In the genomic region with DNA sequence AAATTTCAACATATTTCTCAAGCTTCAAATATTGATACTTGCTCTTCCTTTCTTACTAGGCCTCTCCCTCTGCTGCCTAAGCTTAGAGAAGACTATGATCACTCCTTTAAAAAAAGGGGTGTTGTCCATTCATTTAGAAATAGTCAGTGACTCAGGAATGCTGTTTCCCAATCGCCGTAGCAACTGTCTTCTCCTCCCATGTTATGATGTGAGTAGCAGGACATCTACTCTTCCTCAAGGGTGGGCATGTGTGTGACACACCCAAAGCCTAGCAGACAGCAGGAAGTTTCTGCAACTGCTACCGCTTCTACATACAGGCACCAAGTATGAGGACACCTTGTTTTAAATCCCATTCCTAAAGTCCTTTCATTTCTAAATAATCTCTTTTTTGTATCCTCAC, we compare ENCODE assay signal across 1 cellular context.
TF ChIP-seq lines count a peak whose summit lies in the region.

No MANE protein-coding gene starts in this region.

TF ChIP-seq in K562, 482 proteins besides CTCF, POLR2A, EP300 and RAD21 (continues in another document):
- no peak for TF ChIP-seq TOE1 (IDR thresholded peaks at IDR 0.05; ENCODE audit: borderline replicate concordance)
- TF ChIP-seq TOE1 (CRISPR knock-in tag; IDR thresholded peaks at IDR 0.05; ENCODE audit: borderline replicate concordance, low read depth) = no peak
- TF ChIP-seq CHD1 (IDR thresholded peaks at IDR 0.05; ENCODE audit: low read length) = no peak
- no peak for TF ChIP-seq ZNF384 (IDR thresholded peaks at IDR 0.05; ENCODE audit: low read depth, low read length)
- TF ChIP-seq FOXJ3 (CRISPR knock-in tag; IDR thresholded peaks at IDR 0.05) = peak; percentile 74
- TF ChIP-seq, protein P1, sequence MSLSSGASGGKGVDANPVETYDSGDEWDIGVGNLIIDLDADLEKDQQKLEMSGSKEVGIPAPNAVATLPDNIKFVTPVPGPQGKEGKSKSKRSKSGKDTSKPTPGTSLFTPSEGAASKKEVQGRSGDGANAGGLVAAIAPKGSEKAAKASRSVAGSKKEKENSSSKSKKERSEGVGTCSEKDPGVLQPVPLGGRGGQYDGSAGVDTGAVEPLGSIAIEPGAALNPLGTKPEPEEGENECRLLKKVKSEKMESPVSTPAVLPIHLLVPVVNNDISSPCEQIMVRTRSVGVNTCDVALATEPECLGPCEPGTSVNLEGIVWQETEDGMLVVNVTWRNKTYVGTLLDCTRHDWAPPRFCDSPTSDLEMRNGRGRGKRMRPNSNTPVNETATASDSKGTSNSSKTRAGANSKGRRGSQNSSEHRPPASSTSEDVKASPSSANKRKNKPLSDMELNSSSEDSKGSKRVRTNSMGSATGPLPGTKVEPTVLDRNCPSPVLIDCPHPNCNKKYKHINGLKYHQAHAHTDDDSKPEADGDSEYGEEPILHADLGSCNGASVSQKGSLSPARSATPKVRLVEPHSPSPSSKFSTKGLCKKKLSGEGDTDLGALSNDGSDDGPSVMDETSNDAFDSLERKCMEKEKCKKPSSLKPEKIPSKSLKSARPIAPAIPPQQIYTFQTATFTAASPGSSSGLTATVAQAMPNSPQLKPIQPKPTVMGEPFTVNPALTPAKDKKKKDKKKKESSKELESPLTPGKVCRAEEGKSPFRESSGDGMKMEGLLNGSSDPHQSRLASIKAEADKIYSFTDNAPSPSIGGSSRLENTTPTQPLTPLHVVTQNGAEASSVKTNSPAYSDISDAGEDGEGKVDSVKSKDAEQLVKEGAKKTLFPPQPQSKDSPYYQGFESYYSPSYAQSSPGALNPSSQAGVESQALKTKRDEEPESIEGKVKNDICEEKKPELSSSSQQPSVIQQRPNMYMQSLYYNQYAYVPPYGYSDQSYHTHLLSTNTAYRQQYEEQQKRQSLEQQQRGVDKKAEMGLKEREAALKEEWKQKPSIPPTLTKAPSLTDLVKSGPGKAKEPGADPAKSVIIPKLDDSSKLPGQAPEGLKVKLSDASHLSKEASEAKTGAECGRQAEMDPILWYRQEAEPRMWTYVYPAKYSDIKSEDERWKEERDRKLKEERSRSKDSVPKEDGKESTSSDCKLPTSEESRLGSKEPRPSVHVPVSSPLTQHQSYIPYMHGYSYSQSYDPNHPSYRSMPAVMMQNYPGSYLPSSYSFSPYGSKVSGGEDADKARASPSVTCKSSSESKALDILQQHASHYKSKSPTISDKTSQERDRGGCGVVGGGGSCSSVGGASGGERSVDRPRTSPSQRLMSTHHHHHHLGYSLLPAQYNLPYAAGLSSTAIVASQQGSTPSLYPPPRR (CRISPR knock-in tag; IDR thresholded peaks at IDR 0.05; ENCODE audit: borderline replicate concordance) = 0 out of 2 replicates have a peak, but pooled peaks have one; percentile 42
- TF ChIP-seq ZNF197 (CRISPR knock-in tag; IDR thresholded peaks at IDR 0.05; ENCODE audit: low read depth) = 0 out of 2 replicates have a peak, but pooled peaks have one; percentile 20
- TF ChIP-seq, protein P2, sequence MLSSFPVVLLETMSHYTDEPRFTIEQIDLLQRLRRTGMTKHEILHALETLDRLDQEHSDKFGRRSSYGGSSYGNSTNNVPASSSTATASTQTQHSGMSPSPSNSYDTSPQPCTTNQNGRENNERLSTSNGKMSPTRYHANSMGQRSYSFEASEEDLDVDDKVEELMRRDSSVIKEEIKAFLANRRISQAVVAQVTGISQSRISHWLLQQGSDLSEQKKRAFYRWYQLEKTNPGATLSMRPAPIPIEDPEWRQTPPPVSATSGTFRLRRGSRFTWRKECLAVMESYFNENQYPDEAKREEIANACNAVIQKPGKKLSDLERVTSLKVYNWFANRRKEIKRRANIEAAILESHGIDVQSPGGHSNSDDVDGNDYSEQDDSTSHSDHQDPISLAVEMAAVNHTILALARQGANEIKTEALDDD (IDR thresholded peaks at IDR 0.05) = 0 out of 2 replicates have a peak, but pooled peaks have one; percentile 27
- TF ChIP-seq, protein P3, sequence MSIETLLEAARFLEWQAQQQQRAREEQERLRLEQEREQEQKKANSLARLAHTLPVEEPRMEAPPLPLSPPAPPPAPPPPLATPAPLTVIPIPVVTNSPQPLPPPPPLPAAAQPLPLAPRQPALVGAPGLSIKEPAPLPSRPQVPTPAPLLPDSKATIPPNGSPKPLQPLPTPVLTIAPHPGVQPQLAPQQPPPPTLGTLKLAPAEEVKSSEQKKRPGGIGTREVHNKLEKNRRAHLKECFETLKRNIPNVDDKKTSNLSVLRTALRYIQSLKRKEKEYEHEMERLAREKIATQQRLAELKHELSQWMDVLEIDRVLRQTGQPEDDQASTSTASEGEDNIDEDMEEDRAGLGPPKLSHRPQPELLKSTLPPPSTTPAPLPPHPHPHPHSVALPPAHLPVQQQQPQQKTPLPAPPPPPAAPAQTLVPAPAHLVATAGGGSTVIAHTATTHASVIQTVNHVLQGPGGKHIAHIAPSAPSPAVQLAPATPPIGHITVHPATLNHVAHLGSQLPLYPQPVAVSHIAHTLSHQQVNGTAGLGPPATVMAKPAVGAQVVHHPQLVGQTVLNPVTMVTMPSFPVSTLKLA (conservative IDR thresholded peaks at IDR 0.05) = peak; percentile 56 to 73
- peak; percentile 77 for TF ChIP-seq TEAD4 (IDR thresholded peaks at IDR 0.05; ENCODE audit: low read length)
- TF ChIP-seq TEAD4 (CRISPR knock-in tag; IDR thresholded peaks at IDR 0.05; ENCODE audit: borderline replicate concordance) = no peak
- no peak for TF ChIP-seq ZKSCAN3 (CRISPR knock-in tag; IDR thresholded peaks at IDR 0.05)
- TF ChIP-seq NCOA1 (IDR thresholded peaks at IDR 0.05; ENCODE audit: low read depth) = no peak
- TF ChIP-seq FOSL1 (tag; conservative IDR thresholded peaks at IDR 0.05) = peak; percentile 74
- 0 out of 2 replicates have a peak, but pooled peaks have one; percentile 53 for TF ChIP-seq CEBPG (CRISPR knock-in tag; IDR thresholded peaks at IDR 0.05)
- TF ChIP-seq CEBPG (tag; conservative IDR thresholded peaks at IDR 0.05 in 1 of 2, IDR thresholded peaks at IDR 0.05 in 1 of 2) = peak; percentile 69 to 88
- no peak for TF ChIP-seq CBX1 (IDR thresholded peaks at IDR 0.05; ENCODE audit: low read depth)
- 0 out of 2 replicates have a peak, but pooled peaks have one; percentile 26 for TF ChIP-seq C11orf30 (IDR thresholded peaks at IDR 0.05; ENCODE audit: low read depth)
- 0 out of 2 replicates have a peak, but pooled peaks have one; percentile 21 for TF ChIP-seq MAFK (IDR thresholded peaks at IDR 0.05; ENCODE audit: low read length)
- TF ChIP-seq TRIM24 (IDR thresholded peaks at IDR 0.05) = peak in 1 of 2 experiments; percentile 61; a peak in 1 of 4 replicates
- TF ChIP-seq MXI1 (IDR thresholded peaks at IDR 0.05; ENCODE audit: low read depth, low read length) = peak; percentile 59; the same call in 1 of the 2 replicates
- TF ChIP-seq CEBPB (tag; IDR thresholded peaks at IDR 0.05) = peak; percentile 97
- peak in 1 of 2 experiments; percentile 72; a peak in 2 of 4 replicates for TF ChIP-seq HDAC1 (IDR thresholded peaks at IDR 0.05)
- peak; percentile 67 for TF ChIP-seq SMARCA4 (IDR thresholded peaks at IDR 0.05)
- 0 out of 2 replicates have a peak, but pooled peaks have one; percentile 40 for TF ChIP-seq JUN (IDR thresholded peaks at IDR 0.05; ENCODE audit: borderline replicate concordance, low read depth, low read length)
- no peak for TF ChIP-seq JUN (CRISPR knock-in tag; IDR thresholded peaks at IDR 0.05; ENCODE audit: borderline replicate concordance)
- TF ChIP-seq MEIS2 (IDR thresholded peaks at IDR 0.05; ENCODE audit: partially characterized antibody) = peak; percentile 32
- TF ChIP-seq, protein P4, sequence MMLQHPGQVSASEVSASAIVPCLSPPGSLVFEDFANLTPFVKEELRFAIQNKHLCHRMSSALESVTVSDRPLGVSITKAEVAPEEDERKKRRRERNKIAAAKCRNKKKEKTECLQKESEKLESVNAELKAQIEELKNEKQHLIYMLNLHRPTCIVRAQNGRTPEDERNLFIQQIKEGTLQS (IDR thresholded peaks at IDR 0.05) = peak; percentile 63
- TF ChIP-seq, protein P4 (CRISPR knock-in tag; conservative IDR thresholded peaks at IDR 0.05) = no peak
- TF ChIP-seq TEAD1 (CRISPR knock-in tag; IDR thresholded peaks at IDR 0.05) = peak in 1 of 2 experiments; percentile 53; a peak in 1 of 4 replicates
- TF ChIP-seq ARID1B (IDR thresholded peaks at IDR 0.05) = peak; percentile 49
- 0 out of 2 replicates have a peak, but pooled peaks have one; percentile 43 for TF ChIP-seq GTF2E2 (tag; IDR thresholded peaks at IDR 0.05)
- 0 out of 2 replicates have a peak, but pooled peaks have one; percentile 20 for TF ChIP-seq RBFOX2 (IDR thresholded peaks at IDR 0.05; ENCODE audit: low read depth, low read length)
- peak; percentile 84 to 85 for TF ChIP-seq FOXK2 (conservative IDR thresholded peaks at IDR 0.05 in 1 of 2, IDR thresholded peaks at IDR 0.05 in 1 of 2; ENCODE audit: low read depth in 2 of 2)
- peak; percentile 61; the same call in 1 of the 2 replicates for TF ChIP-seq MEF2A (IDR thresholded peaks at IDR 0.05; ENCODE audit: control insufficient read depth, low read depth, low read length)
- peak; percentile 34; the same call in 1 of the 2 replicates for TF ChIP-seq ZNF134 (CRISPR knock-in tag; conservative IDR thresholded peaks at IDR 0.05)
- TF ChIP-seq ZNF354B (CRISPR knock-in tag; IDR thresholded peaks at IDR 0.05) = no peak
- TF ChIP-seq RCOR1 (IDR thresholded peaks at IDR 0.05; ENCODE audit: borderline replicate concordance in 1 of 2, low read depth in 2 of 2, low read length in 2 of 2) = peak in 1 of 2 experiments; percentile 60; a peak in 1 of 4 replicates
- peak; percentile 63; the same call in 1 of the 2 replicates for TF ChIP-seq POLR2AphosphoS5 (IDR thresholded peaks at IDR 0.05; ENCODE audit: control insufficient read depth, insufficient read depth, low read depth, low read length)
- TF ChIP-seq, protein P5, sequence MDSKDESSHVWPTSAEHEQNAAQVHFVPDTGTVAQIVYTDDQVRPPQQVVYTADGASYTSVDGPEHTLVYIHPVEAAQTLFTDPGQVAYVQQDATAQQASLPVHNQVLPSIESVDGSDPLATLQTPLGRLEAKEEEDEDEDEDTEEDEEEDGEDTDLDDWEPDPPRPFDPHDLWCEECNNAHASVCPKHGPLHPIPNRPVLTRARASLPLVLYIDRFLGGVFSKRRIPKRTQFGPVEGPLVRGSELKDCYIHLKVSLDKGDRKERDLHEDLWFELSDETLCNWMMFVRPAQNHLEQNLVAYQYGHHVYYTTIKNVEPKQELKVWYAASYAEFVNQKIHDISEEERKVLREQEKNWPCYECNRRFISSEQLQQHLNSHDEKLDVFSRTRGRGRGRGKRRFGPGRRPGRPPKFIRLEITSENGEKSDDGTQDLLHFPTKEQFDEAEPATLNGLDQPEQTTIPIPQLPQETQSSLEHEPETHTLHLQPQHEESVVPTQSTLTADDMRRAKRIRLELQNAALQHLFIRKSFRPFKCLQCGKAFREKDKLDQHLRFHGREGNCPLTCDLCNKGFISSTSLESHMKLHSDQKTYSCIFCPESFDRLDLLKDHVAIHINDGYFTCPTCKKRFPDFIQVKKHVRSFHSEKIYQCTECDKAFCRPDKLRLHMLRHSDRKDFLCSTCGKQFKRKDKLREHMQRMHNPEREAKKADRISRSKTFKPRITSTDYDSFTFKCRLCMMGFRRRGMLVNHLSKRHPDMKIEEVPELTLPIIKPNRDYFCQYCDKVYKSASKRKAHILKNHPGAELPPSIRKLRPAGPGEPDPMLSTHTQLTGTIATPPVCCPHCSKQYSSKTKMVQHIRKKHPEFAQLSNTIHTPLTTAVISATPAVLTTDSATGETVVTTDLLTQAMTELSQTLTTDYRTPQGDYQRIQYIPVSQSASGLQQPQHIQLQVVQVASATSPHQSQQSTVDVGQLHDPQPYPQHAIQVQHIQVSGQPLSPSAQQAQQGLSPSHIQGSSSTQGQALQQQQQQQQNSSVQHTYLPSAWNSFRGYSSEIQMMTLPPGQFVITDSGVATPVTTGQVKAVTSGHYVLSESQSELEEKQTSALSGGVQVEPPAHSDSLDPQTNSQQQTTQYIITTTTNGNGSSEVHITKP (IDR thresholded peaks at IDR 0.05; ENCODE audit: partially characterized antibody) = peak; percentile 49
- TF ChIP-seq SIN3A (IDR thresholded peaks at IDR 0.05; ENCODE audit: borderline replicate concordance in 2 of 2, control insufficient read depth in 1 of 2, low read depth in 2 of 2, low read length in 2 of 2) = peak in 1 of 2 experiments; percentile 26; a peak in 1 of 4 replicates
- TF ChIP-seq NFE2 (IDR thresholded peaks at IDR 0.05; ENCODE audit: low read depth) = peak; percentile 72
- no peak for TF ChIP-seq KDM2B (CRISPR knock-in tag; IDR thresholded peaks at IDR 0.05)
- TF ChIP-seq DPF2 (IDR thresholded peaks at IDR 0.05) = peak; percentile 62
- peak; percentile 88 for TF ChIP-seq RFX1 (IDR thresholded peaks at IDR 0.05)
- TF ChIP-seq SIX5 (IDR thresholded peaks at IDR 0.05; ENCODE audit: borderline replicate concordance in 1 of 2, insufficient read depth in 1 of 2, low read depth in 1 of 2, low read length in 2 of 2) = no peak
- TF ChIP-seq FOXJ2 (tag; IDR thresholded peaks at IDR 0.05) = peak; percentile 74; the same call in 1 of the 2 replicates
- TF ChIP-seq, protein P6, sequence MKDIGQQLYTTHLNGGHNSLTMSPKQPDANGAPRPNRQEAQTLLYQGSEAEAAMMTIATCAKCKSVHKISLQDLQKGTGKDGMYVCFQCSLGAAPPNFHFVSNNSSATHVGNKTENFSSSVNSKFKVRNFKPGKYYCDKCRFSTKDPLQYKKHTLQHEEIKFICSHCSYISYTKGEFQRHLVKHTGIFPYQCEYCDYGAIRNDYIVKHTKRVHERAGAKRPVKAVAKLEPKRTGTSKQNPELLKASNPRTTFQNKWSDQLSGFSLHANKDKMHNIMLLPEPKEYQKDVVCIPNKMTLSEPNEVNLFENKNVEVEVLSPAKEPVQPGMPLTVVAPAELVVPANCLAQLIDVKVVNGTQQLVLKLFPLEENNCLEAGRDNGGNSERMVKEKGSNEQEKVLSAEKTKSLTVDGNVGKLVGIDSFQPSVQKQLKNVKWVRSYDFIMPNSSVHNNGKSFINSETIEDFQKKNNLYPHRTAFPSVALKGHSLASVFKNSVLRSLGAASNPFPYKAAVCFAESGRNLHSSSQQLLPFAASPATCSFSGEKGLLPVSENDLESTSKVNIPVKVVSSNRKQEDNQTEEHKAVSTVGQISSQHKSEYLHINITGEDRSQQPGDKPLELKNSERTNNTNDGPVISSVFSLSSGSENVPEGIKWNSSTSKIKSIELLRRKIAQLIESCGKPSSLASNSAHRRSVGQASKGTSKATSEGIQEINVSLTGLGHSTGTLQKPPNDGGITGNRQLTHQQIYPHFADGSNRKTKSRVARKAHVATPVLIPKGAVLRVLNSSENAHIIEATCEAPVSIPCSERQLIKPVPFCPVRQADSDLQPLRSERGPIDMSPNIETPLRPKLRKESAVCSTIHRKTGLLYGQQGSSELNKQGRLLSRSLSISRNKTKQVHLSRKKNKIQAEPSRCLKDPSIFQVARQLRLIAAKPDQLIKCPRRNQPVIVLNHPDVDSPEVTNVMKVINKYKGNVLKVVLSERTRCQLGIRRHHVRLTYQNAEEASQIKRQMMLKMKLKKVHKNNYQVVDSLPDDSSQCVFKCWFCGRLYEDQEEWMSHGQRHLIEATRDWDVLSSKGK (CRISPR knock-in tag; IDR thresholded peaks at IDR 0.05) = no peak
- peak; percentile 64; the same call in 1 of the 2 replicates for TF ChIP-seq CTBP1 (IDR thresholded peaks at IDR 0.05; ENCODE audit: borderline replicate concordance)
- peak; percentile 54 for TF ChIP-seq CREM (IDR thresholded peaks at IDR 0.05; ENCODE audit: low read depth)
- peak; percentile 44 to 56; a peak in 3 of 4 replicates for TF ChIP-seq NRF1 (conservative IDR thresholded peaks at IDR 0.05 in 1 of 2, IDR thresholded peaks at IDR 0.05 in 1 of 2)
